Comparison of ENCODE assay signal across 30 cellular contexts in the genomic region with DNA sequence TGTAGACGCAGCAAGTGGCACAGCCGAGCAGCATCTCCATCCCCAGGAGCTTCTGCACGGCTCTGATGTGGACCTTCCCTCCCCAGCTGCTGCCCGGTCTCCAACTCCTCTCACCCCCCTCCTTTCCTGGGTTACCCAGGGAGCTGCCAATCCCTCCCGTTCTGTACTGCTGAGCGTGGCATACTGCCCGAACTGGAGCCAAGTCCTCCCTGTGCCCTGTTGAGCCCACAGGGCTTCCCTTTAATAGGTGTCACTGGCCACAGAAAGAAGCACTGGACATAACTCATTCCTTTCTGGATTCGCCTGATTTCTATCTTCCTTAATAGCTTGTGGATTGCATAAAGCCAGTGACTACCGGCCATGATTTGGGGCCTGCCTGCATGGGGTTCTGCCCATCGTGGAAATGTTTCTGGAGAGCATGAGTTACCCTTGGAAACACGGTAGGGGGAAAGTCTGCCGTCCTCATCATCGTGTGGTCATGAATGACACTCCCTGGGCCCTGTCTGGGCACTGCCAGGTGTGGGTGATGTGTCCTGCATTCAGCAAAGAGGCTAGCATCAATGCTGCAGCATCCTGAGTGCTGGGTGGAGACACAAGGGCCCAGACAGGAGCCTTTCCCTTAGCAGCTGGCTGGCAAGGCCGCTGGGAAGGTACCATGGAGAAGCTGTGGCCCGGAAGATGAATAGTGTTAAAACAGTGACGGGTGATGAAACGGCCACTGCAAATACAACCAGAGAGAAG.
DNase-seq lines count a peak whose midpoint lies in the region; ATAC-seq and TF ChIP-seq lines count a peak whose summit lies in the region.
"Had no signal": no experiment of that assay in that cellular context is flagged by ENCODE, and none has a peak within 500 bp of the region (broad histone marks: within the 10 kb centered on the region; RNA-seq: fewer than 3 reads in every experiment).

No MANE protein-coding gene starts in this region.

- H3K9me3 Mint-ChIP-seq in neural progenitor cell, result no peaks in the 10 kb centered on the region
- no peaks in the 10 kb centered on the region for H3K9me3 Mint-ChIP-seq in activated T-helper 17 cell treated with anti-CD3 and anti-CD28 coated beads, Interleukin-2, amount 50 U/mL, for 72 hours
- H3K9me3 Mint-ChIP-seq: activated CD4-positive, alpha-beta T cell treated with anti-CD3 and anti-CD28 coated beads, Interleukin-2, amount 10 ng/mL, durations not matched to agents 24 days and 14 days; CD8-positive, alpha-beta T cell had no signal

- no peak overlapping the region for H3K4me2 ChIP-seq in neural progenitor cell
- H3K4me2 ChIP-seq: A549 had no signal

- H3K27ac Mint-ChIP-seq in neural progenitor cell, result peak overlapping the region; percentile 74
- H3K27ac Mint-ChIP-seq in activated T-helper 17 cell treated with anti-CD3 and anti-CD28 coated beads, Interleukin-2, amount 50 U/mL, for 72 hours, result no peak overlapping the region
- H3K27ac Mint-ChIP-seq: activated CD4-positive, alpha-beta T cell treated with anti-CD3 and anti-CD28 coated beads, Interleukin-2, amount 10 ng/mL, durations not matched to agents 24 days and 14 days; activated naive CD8-positive, alpha-beta T cell; CD8-positive, alpha-beta T cell; WTC11 had no signal

- WGBS in testis, 2 donors, result 86% methylated on average over 16 to 17 of the region's 17 CpGs

- no peak overlapping the region for H3K4me3 ChIP-seq in right atrium auricular region
- no peak overlapping the region for H3K4me3 ChIP-seq in neural progenitor cell
- H3K4me3 ChIP-seq in testis, result no peak overlapping the region
- H3K4me3 ChIP-seq: A549, K562, thoracic aorta had no signal

- H3K27ac ChIP-seq in right atrium auricular region (no peak overlapping the region), neural progenitor cell (no peak overlapping the region), testis (no peak overlapping the region)
- H3K27ac ChIP-seq: epithelial cell of prostate, thoracic aorta had no signal

- no peaks in the 10 kb centered on the region for H3K36me3 Mint-ChIP-seq in neural progenitor cell
- H3K36me3 Mint-ChIP-seq in activated T-helper 17 cell treated with anti-CD3 and anti-CD28 coated beads, Interleukin-2, amount 50 U/mL, for 72 hours (ENCODE audit: low read depth), result no peaks in the 10 kb centered on the region
- H3K36me3 Mint-ChIP-seq: activated naive CD8-positive, alpha-beta T cell; CD8-positive, alpha-beta T cell had no signal

- peaks cover 18% of the 10 kb centered on the region for H3K4me1 Mint-ChIP-seq in neural progenitor cell
- no peaks in the 10 kb centered on the region for H3K4me1 Mint-ChIP-seq in activated T-helper 17 cell treated with anti-CD3 and anti-CD28 coated beads, Interleukin-2, amount 50 U/mL, for 72 hours
- H3K4me1 Mint-ChIP-seq: activated CD4-positive, alpha-beta T cell treated with anti-CD3 and anti-CD28 coated beads, Interleukin-2, amount 10 ng/mL, durations not matched to agents 24 days and 14 days; WTC11 had no signal

- H4K20me1 ChIP-seq in neural progenitor cell (ENCODE audit: low read depth), result no peaks in the 10 kb centered on the region

- no peak for TF ChIP-seq POLR2A in testis (IDR thresholded peaks at IDR 0.05)

- intact Hi-C loops in Right ventricle myocardium superior (cut with DNase I), result no loop called here
- intact Hi-C loops in testis (cut with DNase I; ENCODE audit: low total_unique reads), result no loop called here

- DNase-seq in Right ventricle myocardium superior (no peak), right atrium auricular region (ENCODE audit: low spot score) (no peak), globus pallidus (ENCODE audit: low spot score) (peak; percentile 67), neural progenitor cell (ENCODE audit: low spot score) (no peak), testis (no peak)
- DNase-seq: activated CD4-positive, alpha-beta T cell treated with anti-CD3 and anti-CD28 coated beads, Interleukin-2, amount 10 ng/mL, durations not matched to agents 24 days and 14 days; activated effector memory CD4-positive, alpha-beta T cell treated with anti-CD3 and anti-CD28 coated beads, Interleukin-2, amount 50 U/mL, for 16 hours; activated T-cell treated with anti-CD3 and anti-CD28 coated beads, Interleukin-2, amount 50 U/mL, for 1 hour; AML-193; CD8-positive, alpha-beta T cell; effector CD4-positive, alpha-beta T cell; GOT3; NCI-H1105 treated with DMSO at 0.1 percent for 48 hours; NCI-H2029 treated with DMSO at 0.1 percent for 48 hours; NCI-H2227 treated with DMSO at 0.1 percent for 48 hours; retina; stimulated activated CD4-positive, alpha-beta T cell treated with anti-CD3 and anti-CD28 coated beads, Interleukin-1b, Interleukin-23, amount 100 ng/mL, for 48 hours; stimulated activated naive CD8-positive, alpha-beta T cell treated with anti-CD3 and anti-CD28 coated beads, Interleukin-15, Interleukin-2, amounts not matched to agents 100 U/mL and 50 U/mL, for 24 hours; T1000 had no signal

- ATAC-seq in Right ventricle myocardium superior (ENCODE audit: poor library complexity) (peak; percentile 90), HG03025 (IDR thresholded peaks at IDR 0.05; ENCODE audit: low FRiP score, unreplicated experiment) (no peak), HG03439 (IDR thresholded peaks at IDR 0.05; ENCODE audit: unreplicated experiment) (no peak)
- ATAC-seq in activated T-helper 17 cell treated with anti-CD3 and anti-CD28 coated beads, Interleukin-2, amount 50 U/mL, for 72 hours (replicated peaks), result no peak
- ATAC-seq: A549; CD8-positive, alpha-beta T cell; K562; left lobe of liver; Panc1; stimulated activated naive CD8-positive, alpha-beta T cell treated with anti-CD3 and anti-CD28 coated beads, Interleukin-15, Interleukin-2, amounts not matched to agents 100 U/mL and 50 U/mL, for 24 hours; WTC11 had no signal

- TF ChIP-seq CTCF in right atrium auricular region (IDR thresholded peaks at IDR 0.05) (no peak), neural progenitor cell (IDR thresholded peaks at IDR 0.05) (no peak), testis (IDR thresholded peaks at IDR 0.05) (no peak)

- H3K4me1 ChIP-seq in right atrium auricular region (peaks cover 0 to 16% of the 10 kb centered on the region in 2 donors), neural progenitor cell (no peaks in the 10 kb centered on the region), testis (no peaks in the 10 kb centered on the region)

- H3K27me3 ChIP-seq in right atrium auricular region, result no peaks in the 10 kb centered on the region
- H3K27me3 ChIP-seq in neural progenitor cell, result no peaks in the 10 kb centered on the region
- no peaks in the 10 kb centered on the region for H3K27me3 ChIP-seq in testis

- H3K9me3 ChIP-seq in right atrium auricular region (no peaks in the 10 kb centered on the region), neural progenitor cell (ENCODE audit: low read depth) (no peaks in the 10 kb centered on the region), testis (no peaks in the 10 kb centered on the region)
- H3K9me3 ChIP-seq: A549, thoracic aorta had no signal

- H3K36me3 ChIP-seq in right atrium auricular region (no peaks in the 10 kb centered on the region), neural progenitor cell (no peaks in the 10 kb centered on the region), testis (ENCODE audit: low read depth, missing control alignments) (no peaks in the 10 kb centered on the region)
- H3K36me3 ChIP-seq: thoracic aorta had no signal

- H3K4me3 Mint-ChIP-seq in neural progenitor cell, result no peak overlapping the region
- no peak overlapping the region for H3K4me3 Mint-ChIP-seq in activated T-helper 17 cell treated with anti-CD3 and anti-CD28 coated beads, Interleukin-2, amount 50 U/mL, for 72 hours
- H3K4me3 Mint-ChIP-seq: activated CD4-positive, alpha-beta T cell treated with anti-CD3 and anti-CD28 coated beads, Interleukin-2, amount 10 ng/mL, durations not matched to agents 24 days and 14 days; activated naive CD8-positive, alpha-beta T cell; CD8-positive, alpha-beta T cell; WTC11 had no signal

- H3K79me2 ChIP-seq in neural progenitor cell (ENCODE audit: low read depth), result no peaks in the 10 kb centered on the region

- H2AFZ ChIP-seq in neural progenitor cell (replicated peaks), result no peak overlapping the region

- H3K9ac ChIP-seq in neural progenitor cell, result no peak overlapping the region

- H3K27me3 Mint-ChIP-seq in neural progenitor cell (ENCODE audit: insufficient read depth, low read depth), result peaks cover 7% of the 10 kb centered on the region
- H3K27me3 Mint-ChIP-seq in activated T-helper 17 cell treated with anti-CD3 and anti-CD28 coated beads, Interleukin-2, amount 50 U/mL, for 72 hours, result peaks cover 5% of the 10 kb centered on the region
- H3K27me3 Mint-ChIP-seq: activated CD4-positive, alpha-beta T cell treated with anti-CD3 and anti-CD28 coated beads, Interleukin-2, amount 10 ng/mL, durations not matched to agents 24 days and 14 days; activated naive CD8-positive, alpha-beta T cell had no signal

- H3F3A ChIP-seq in neural progenitor cell (ENCODE audit: low read depth), result no peaks in the 10 kb centered on the region
